In genomic region chr12:113052326-113052725, GRCh38 we compare ENCODE assay signal across 17 cellular contexts.
"Had no signal": no experiment of that assay in that cellular context is flagged by ENCODE, and none has a peak within 500 bp of the region (broad histone marks: within the 10 kb centered on the region; RNA-seq: fewer than 3 reads in every experiment).

No MANE protein-coding gene starts in this region.

- H3K4me1 Mint-ChIP-seq: mesothelial cell of epicardium had no signal

- ATAC-seq: activated naive CD4-positive, alpha-beta T cell treated with anti-CD3 and anti-CD28 coated beads, Interleukin-2, amount 50 U/mL, for 72 hours; activated T-cell treated with anti-CD3 and anti-CD28 coated beads, Interleukin-2, amount 50 U/mL, for 4 hours; left colon; stimulated activated naive B cell treated with anti-CD40 and anti-IgM and Interleukin-4, amounts not matched to agents 10 μg/mL and 1 μg/mL and 100 μg/mL, for 72 hours had no signal

- DNase-seq: activated CD4-positive, alpha-beta memory T cell treated with anti-CD3 and anti-CD28 coated beads, Interleukin-2, amount 10 ng/mL, durations not matched to agents 7 days and 5 days; activated CD4-positive, alpha-beta T cell treated with anti-CD3 and anti-CD28 coated beads for 4 hours; activated gamma-delta T cell; activated T-cell treated with anti-CD3 and anti-CD28 coated beads, Interleukin-2, amount 50 U/mL, for 4 hours; left colon; posterior cingulate gyrus; retina; stimulated activated CD4-positive, alpha-beta T cell treated with anti-CD3 and anti-CD28 coated beads, Interleukin-2, amount 100 ng/mL, for 48 hours; stimulated activated naive B cell treated with anti-CD40 and anti-IgM and Interleukin-4, amounts not matched to agents 10 μg/mL and 1 μg/mL and 100 μg/mL, for 72 hours; substantia nigra; trophoblast cell; WERI-Rb-1 had no signal

- H3K36me3 Mint-ChIP-seq: activated naive CD4-positive, alpha-beta T cell treated with anti-CD3 and anti-CD28 coated beads, Interleukin-2, amount 50 U/mL, for 72 hours; mesothelial cell of epicardium had no signal

- H3K27ac Mint-ChIP-seq: activated CD4-positive, alpha-beta memory T cell treated with anti-CD3 and anti-CD28 coated beads, Interleukin-2, amount 10 ng/mL, durations not matched to agents 7 days and 5 days; mesothelial cell of epicardium; stimulated activated naive B cell treated with anti-CD40 and anti-IgM and Interleukin-4, amounts not matched to agents 10 μg/mL and 1 μg/mL and 100 μg/mL, for 72 hours; T-helper 1 cell treated with Interleukin-12 subunit alpha and Interleukin-12 subunit beta and Interleukin-4 antibody, amounts not matched to agents 30 μg/mL and 1 μg/mL, for 36 hours had no signal

- H3K27ac ChIP-seq: cardiac muscle cell, WERI-Rb-1 had no signal

- H3K9me3 Mint-ChIP-seq: activated CD4-positive, alpha-beta memory T cell treated with anti-CD3 and anti-CD28 coated beads, Interleukin-2, amount 10 ng/mL, durations not matched to agents 7 days and 5 days; activated naive CD4-positive, alpha-beta T cell treated with anti-CD3 and anti-CD28 coated beads, Interleukin-2, amount 50 U/mL, for 72 hours; activated T-cell treated with anti-CD3 and anti-CD28 coated beads, Interleukin-2, amount 50 U/mL, for 4 hours; mesothelial cell of epicardium; stimulated activated naive B cell treated with anti-CD40 and anti-IgM and Interleukin-4, amounts not matched to agents 10 μg/mL and 1 μg/mL and 100 μg/mL, for 72 hours; T-helper 1 cell treated with Interleukin-12 subunit alpha and Interleukin-12 subunit beta and Interleukin-4 antibody, amounts not matched to agents 30 μg/mL and 1 μg/mL, for 36 hours had no signal

- H3K4me3 ChIP-seq: cardiac muscle cell, lung had no signal

- H3K4me3 Mint-ChIP-seq: activated CD4-positive, alpha-beta memory T cell treated with anti-CD3 and anti-CD28 coated beads, Interleukin-2, amount 10 ng/mL, durations not matched to agents 7 days and 5 days; activated T-cell treated with anti-CD3 and anti-CD28 coated beads, Interleukin-2, amount 50 U/mL, for 4 hours; mesothelial cell of epicardium; T-helper 1 cell treated with Interleukin-12 subunit alpha and Interleukin-12 subunit beta and Interleukin-4 antibody, amounts not matched to agents 30 μg/mL and 1 μg/mL, for 36 hours had no signal

- H3K36me3 ChIP-seq: cardiac muscle cell, WERI-Rb-1 had no signal

- H3K27me3 Mint-ChIP-seq: stimulated activated naive B cell treated with anti-CD40 and anti-IgM and Interleukin-4, amounts not matched to agents 10 μg/mL and 1 μg/mL and 100 μg/mL, for 72 hours had no signal
